ENCODE assay signal across 9 cellular contexts in the genomic region with DNA sequence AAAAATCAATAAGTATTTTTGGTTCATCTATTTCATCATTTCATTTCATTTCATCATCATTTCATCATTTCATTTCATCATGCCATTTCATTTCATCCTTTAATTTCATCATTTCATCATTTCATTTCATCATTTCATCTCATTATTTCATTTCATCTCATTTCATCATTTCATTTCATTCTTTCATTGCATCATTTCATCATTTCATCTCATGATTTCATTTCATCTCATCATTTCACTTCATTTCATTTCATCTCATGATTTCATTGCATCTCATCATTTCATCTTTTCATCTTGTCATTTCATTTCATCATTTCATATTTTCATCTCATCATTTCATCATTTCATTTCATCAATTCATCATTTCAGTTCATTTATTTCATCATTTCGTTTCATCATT. TPM values are rescaled to one million over a fixed set of nuclear protein-coding genes. Genes with fewer than 3 reads are reported as not detected.
"Had no signal": no experiment of that assay in that cellular context is flagged by ENCODE, and none has a peak within 500 bp of the region (broad histone marks: within the 10 kb centered on the region; RNA-seq: fewer than 3 reads in every experiment).

No MANE protein-coding gene starts in this region.

RNA-seq across cellular contexts. Expression of a gene that starts 31.2 kb away (rescaled TPM):
- total RNA-seq: activated CD8-positive, alpha-beta T cell treated with anti-CD3 and anti-CD28 coated beads, Interleukin-2, amount 10 ng/mL, durations not matched to agents 7 days and 5 days; activated naive CD4-positive, alpha-beta T cell treated with anti-CD3 and anti-CD28 coated beads for 36 hours; activated T-helper 1 cell treated with anti-CD3 and anti-CD28 coated beads, Interleukin-12 subunit alpha, Interleukin-12 subunit beta, Interleukin-2, Interleukin-4 antibody, amounts not matched to agents 30 ng/mL and 10 ng/mL and 1 ng/mL, durations not matched to agents 14 hours and 24 hours and 36 hours; cerebellum; MCF 10A; OCI-LY7; SJSA1; WTC11 had no signal
- polyA plus RNA-seq: adrenal gland had no signal
